ENCODE assay signal across 20 cellular contexts in genomic region chr4:48409203-48409602, GRCh38.
DNase-seq lines count a peak whose midpoint lies in the region; ATAC-seq and TF ChIP-seq lines count a peak whose summit lies in the region.
"Had no signal": no experiment of that assay in that cellular context is flagged by ENCODE, and none has a peak within 500 bp of the region (broad histone marks: within the 10 kb centered on the region; RNA-seq: fewer than 3 reads in every experiment).

No MANE protein-coding gene starts in this region.

- H3K9me3 ChIP-seq in mucosa of descending colon (no peaks in the 10 kb centered on the region), esophagus muscularis mucosa (no peaks in the 10 kb centered on the region)
- H3K9me3 ChIP-seq: MG63, SK-N-SH had no signal

- peak; percentile 69 for ATAC-seq in mucosa of descending colon
- ATAC-seq: CD8-positive, alpha-beta T cell had no signal

- peak; percentile 26 for DNase-seq in HCEC 1CT
- DNase-seq in M059J (ENCODE audit: low read depth): peak; percentile 14
- DNase-seq in epithelial cell of esophagus (ENCODE audit: low read depth): peak; percentile 24
- DNase-seq in mucosa of descending colon: no peak
- DNase-seq in H4 (ENCODE audit: low spot score): no peak
- no peak for DNase-seq in NCI-H1694 (lab: John Stamatoyannopoulos, UW)
- DNase-seq in esophagus muscularis mucosa (ENCODE audit: extremely low spot score): no peak
- DNase-seq: Calu3; CD8-positive, alpha-beta T cell; DMS53; EL; MG63; NCI-H1092 treated with DMSO at 0.1 percent for 48 hours; NCI-H2081 treated with DMSO at 0.1 percent for 48 hours; NCI-H510A; RPMI8226; SHP77 treated with DMSO at 0.1 percent for 48 hours; SK-N-SH had no signal

- 96% methylated on average over 4 of the region's 4 CpGs for WGBS in esophagus muscularis mucosa

- TF ChIP-seq EP300 in esophagus muscularis mucosa (IDR thresholded peaks at IDR 0.05): no peak

- H3K4me3 ChIP-seq in epithelial cell of esophagus (ENCODE audit: low read length): no peak overlapping the region
- H3K4me3 ChIP-seq in mucosa of descending colon: no peak overlapping the region
- no peak overlapping the region for H3K4me3 ChIP-seq in esophagus muscularis mucosa
- H3K4me3 ChIP-seq: BLaER1 treated with 17β-estradiol and CSF1 and Interleukin-3, amounts not matched to agents 10 nM and 100 nM; MG63 had no signal

- TF ChIP-seq CTCF in epithelial cell of esophagus (IDR thresholded peaks at IDR 0.05; ENCODE audit: insufficient read depth, low read depth, low read length, missing control alignments) (no peak), mucosa of descending colon (IDR thresholded peaks at IDR 0.05) (no peak), esophagus muscularis mucosa (IDR thresholded peaks at IDR 0.05) (no peak)

- H3K4me1 ChIP-seq in mucosa of descending colon (ENCODE audit: low read depth) (peaks cover 2% of the 10 kb centered on the region), esophagus muscularis mucosa (no peaks in the 10 kb centered on the region)
- H3K4me1 ChIP-seq: BLaER1 treated with 17β-estradiol and CSF1 and Interleukin-3, amounts not matched to agents 10 nM and 100 nM had no signal

- no peaks in the 10 kb centered on the region for H3K27me3 ChIP-seq in esophagus muscularis mucosa
- H3K27me3 ChIP-seq: BLaER1 treated with 17β-estradiol and CSF1 and Interleukin-3, amounts not matched to agents 10 nM and 100 nM; MG63 had no signal

- H3K36me3 ChIP-seq in mucosa of descending colon (ENCODE audit: low read depth) (no peaks in the 10 kb centered on the region), esophagus muscularis mucosa (peaks cover 3 to 28% (median 13%) of the 10 kb centered on the region in 4 donors)
- H3K36me3 ChIP-seq: MG63 had no signal

- no peak overlapping the region for H3K27ac ChIP-seq in esophagus muscularis mucosa (replicated peaks in 1 of 4)
- H3K27ac ChIP-seq: BLaER1 treated with 17β-estradiol and CSF1 and Interleukin-3, amounts not matched to agents 10 nM and 100 nM; KMS-11 had no signal

- intact Hi-C loops in mucosa of descending colon (cut with DNase I, micrococcal nuclease) (no loop called here), esophagus muscularis mucosa (cut with DNase I) (no loop called here)

- TF ChIP-seq POLR2A in esophagus muscularis mucosa (IDR thresholded peaks at IDR 0.05; ENCODE audit: low read depth): no peak

Comparison
In these comparisons a context has a peak if more than half of its experiments do, and no peak if none do; other contexts are left out.
1. DNase-seq: peak in HCEC 1CT (single experiment), M059J (single experiment) and epithelial cell of esophagus (single experiment); none in mucosa of descending colon (0 of 3), H4 (single experiment), NCI-H1694 (single experiment) and esophagus muscularis mucosa (single experiment).